24 cellular contexts compared by ENCODE assay signal in genomic region chr16:51041546-51041945, GRCh38.
"Had no signal": no experiment of that assay in that cellular context is flagged by ENCODE, and none has a peak within 500 bp of the region (broad histone marks: within the 10 kb centered on the region; RNA-seq: fewer than 3 reads in every experiment).

No MANE protein-coding gene starts in this region.

- DNase-seq: hippocampal formation; hypothalamus; immature natural killer cell; kidney; kidney glomerular epithelial cell; left cardiac atrium; left colon; left lung; left ventricle myocardium inferior; left ventricle myocardium superior; lower lobe of right lung; mammary epithelial cell; mesenchymal stem cell; mesendoderm; midbrain; mucosa of descending colon; naive B cell; naive thymus-derived CD4-positive, alpha-beta T cell; naive thymus-derived CD8-positive, alpha-beta T cell had no signal

- ATAC-seq: left cardiac atrium; left colon; left lobe of liver; left lung; left ventricle myocardium superior; lower lobe of right lung; mucosa of descending colon; naive thymus-derived CD4-positive, alpha-beta T cell; naive thymus-derived CD8-positive, alpha-beta T cell had no signal

- H3K27ac ChIP-seq: hepatocyte, left lung, left ventricle myocardium inferior, lower lobe of right lung had no signal

- H3K9me3 ChIP-seq: left lung, left ventricle myocardium inferior, lower lobe of right lung, mucosa of descending colon had no signal

- H3K27me3 ChIP-seq: hepatocyte, left lung had no signal

- FAIRE-seq: islet of Langerhans, keratinocyte, kidney had no signal

- H3K4me3 ChIP-seq: hepatocyte, left lung, left ventricle myocardium inferior, lower lobe of right lung, lung, mucosa of descending colon had no signal

- H3K36me3 ChIP-seq: left lung, left ventricle myocardium inferior, lower lobe of right lung had no signal

- H3K4me1 ChIP-seq: left lung, left ventricle myocardium inferior, lower lobe of right lung had no signal
